In the genomic region with DNA sequence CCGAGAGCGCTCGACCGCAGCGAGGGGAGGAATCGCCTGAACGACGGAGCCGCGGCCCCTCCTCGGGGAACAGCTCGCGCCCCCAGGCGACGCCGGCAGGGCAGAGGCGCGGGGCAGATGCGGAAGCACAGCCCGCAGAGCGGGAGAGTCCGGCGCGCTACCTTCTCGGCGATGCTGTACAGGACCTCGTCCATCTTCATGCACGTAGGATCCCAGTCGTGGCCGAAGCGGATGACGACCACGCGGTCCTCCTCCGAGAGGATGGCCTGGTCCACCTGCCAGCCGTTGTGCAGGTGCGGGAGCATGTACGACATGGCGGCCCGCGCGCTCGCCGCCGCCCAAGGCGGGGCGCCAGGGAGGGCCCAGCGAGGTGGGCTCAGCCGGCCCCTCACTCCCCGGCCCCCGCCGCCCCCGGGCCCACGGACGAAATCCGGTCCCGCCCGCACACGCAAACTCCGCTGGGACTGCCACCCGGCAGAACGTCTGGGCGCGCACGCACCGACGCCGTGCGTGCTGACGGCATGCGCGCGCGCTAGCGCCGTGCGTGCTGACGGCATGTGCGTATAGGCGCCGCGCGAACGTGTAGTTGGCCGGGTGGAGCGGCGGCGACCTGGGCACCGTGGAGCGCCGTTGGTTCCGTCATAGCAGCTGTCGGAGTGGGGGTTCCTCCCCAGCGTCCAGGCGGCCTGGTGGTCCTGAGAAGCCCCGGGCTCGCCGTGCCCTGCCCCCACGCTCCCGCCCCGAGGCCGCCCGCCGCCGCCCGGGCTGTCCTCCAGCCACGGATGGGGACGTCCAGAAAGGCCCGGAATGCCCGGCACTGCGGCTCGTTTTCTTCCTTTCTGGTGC, we compare ENCODE assay signal across 8 cellular contexts. TPM values are rescaled to one million over a fixed set of nuclear protein-coding genes. Genes with fewer than 3 reads are reported as not detected.
DNase-seq lines count a peak whose midpoint lies in the region; ATAC-seq and TF ChIP-seq lines count a peak whose summit lies in the region.

TSS of gene TXNL4A (minus strand) at position 485 of the 846 bp plus-strand sequence. CDS start at position 314, 171 bp downstream.

- intact Hi-C loops in stomach (cut with DNase I; ENCODE audit: low total_unique reads): no loop called here

- H3K36me3 ChIP-seq in Karpas-422 (ENCODE audit: insufficient read depth, low read length): peaks cover 33% of the 10 kb centered on the region
- no peaks in the 10 kb centered on the region for H3K36me3 ChIP-seq in neural cell (ENCODE audit: insufficient read depth, low read length)
- peaks cover 7 to 19% (median 17%) of the 10 kb centered on the region in 4 donors for H3K36me3 ChIP-seq in stomach

- H3K27me3 ChIP-seq in Karpas-422 (ENCODE audit: low read length) (no peaks in the 10 kb centered on the region), neural cell (ENCODE audit: insufficient read depth, low read depth, low read length) (no peaks in the 10 kb centered on the region), stomach (no peaks in the 10 kb centered on the region)

- H3K9me2 ChIP-seq in Karpas-422 (replicated peaks; ENCODE audit: insufficient read depth, low read length) (no peaks in the 10 kb centered on the region), neural cell (ENCODE audit: insufficient read depth, low read length) (no peaks in the 10 kb centered on the region)

- TF ChIP-seq CTCF in fibroblast of the aortic adventitia (IDR thresholded peaks at IDR 0.05; ENCODE audit: insufficient read depth, low read length) (peak; percentile 38), neural cell (IDR thresholded peaks at IDR 0.05; ENCODE audit: poor library complexity, severe bottlenecking) (peak; percentile 58), stomach (IDR thresholded peaks at IDR 0.05) (peak in 1 of 7 experiments; percentile 18)

- DNase-seq in ELF-1 (ENCODE audit: low read depth, low spot score) (peak; percentile 74), Karpas-422 (peak; percentile 97), SHP77 (lab: John Stamatoyannopoulos, UW) (peak; percentile 74 to 87), fibroblast of the aortic adventitia (ENCODE audit: low read depth) (peak; percentile 81), stomach (peak; percentile 89)
- DNase-seq in activated effector memory CD4-positive, alpha-beta T cell treated with Interleukin-2 at 50 U/mL for 16 hours: peak; percentile 80

- H3K9me3 ChIP-seq in Karpas-422 (ENCODE audit: low read length): no peaks in the 10 kb centered on the region
- no peaks in the 10 kb centered on the region for H3K9me3 ChIP-seq in neural cell (ENCODE audit: low read length)
- H3K9me3 ChIP-seq in stomach: no peaks in the 10 kb centered on the region

- H4K20me1 ChIP-seq in Karpas-422 (ENCODE audit: insufficient read depth, low read depth, low read length): peaks cover 45% of the 10 kb centered on the region
- H4K20me1 ChIP-seq in neural cell (ENCODE audit: insufficient read depth): peaks cover 4% of the 10 kb centered on the region

- 0 to 1% (median 0%) methylated on average over 22 to 112 of the region's 112 CpGs for WGBS in stomach, 5 donors

- H2AFZ ChIP-seq in Karpas-422 (ENCODE audit: low read length): peak within 1 kb of the TSS; percentile 81
- H2AFZ ChIP-seq in neural cell (ENCODE audit: low read depth, low read length): peak within 1 kb of the TSS; percentile 91

- H3K79me2 ChIP-seq in Karpas-422 (ENCODE audit: low read length) (peaks cover 51% of the 10 kb centered on the region), neural cell (replicated peaks; ENCODE audit: insufficient read depth, low read length) (peaks cover 48% of the 10 kb centered on the region)

- H3K4me1 ChIP-seq in Karpas-422 (ENCODE audit: low read length): peaks cover 22% of the 10 kb centered on the region
- peaks cover 13 to 46% (median 29%) of the 10 kb centered on the region in 4 donors for H3K4me1 ChIP-seq in stomach

- H3K4me3 ChIP-seq in Karpas-422 (ENCODE audit: low read length): peak within 1 kb of the TSS; percentile 71
- peak within 1 kb of the TSS; percentile 98 for H3K4me3 ChIP-seq in fibroblast of the aortic adventitia (ENCODE audit: low read depth, low read length)
- peak within 1 kb of the TSS; percentile 100 for H3K4me3 ChIP-seq in neural cell (ENCODE audit: low read length)
- H3K4me3 ChIP-seq in stomach: peak within 1 kb of the TSS; percentile 71 to 93 (median 84)

- peak; percentile 41 for TF ChIP-seq RAD21 in neural cell (conservative IDR thresholded peaks at IDR 0.05)

- peak within 1 kb of the TSS; percentile 98 for H3K9ac ChIP-seq in Karpas-422 (ENCODE audit: low read length)
- H3K9ac ChIP-seq in neural cell (ENCODE audit: low read length): peak within 1 kb of the TSS; percentile 94

- peak; percentile 54 for TF ChIP-seq EP300 in neural cell (conservative IDR thresholded peaks at IDR 0.05; ENCODE audit: poor library complexity, severe bottlenecking)
- TF ChIP-seq EP300 in stomach (IDR thresholded peaks at IDR 0.05): no peak

- H3K4me2 ChIP-seq in Karpas-422 (ENCODE audit: low read depth, low read length, poor library complexity, severe bottlenecking) (peak within 1 kb of the TSS; percentile 82), neural cell (ENCODE audit: low read length) (peak within 1 kb of the TSS; percentile 80)

- ATAC-seq in GM21825 (IDR thresholded peaks at IDR 0.05; ENCODE audit: unreplicated experiment): peak; percentile 96

- peak within 1 kb of the TSS; percentile 78 for H3K27ac ChIP-seq in Karpas-422 (ENCODE audit: low read length)
- H3K27ac ChIP-seq in neural cell (ENCODE audit: low read length): peak within 1 kb of the TSS; percentile 92
- peak within 1 kb of the TSS; percentile 89 to 98 (median 95) for H3K27ac ChIP-seq in stomach

- TF ChIP-seq POLR2A in stomach (IDR thresholded peaks at IDR 0.05): peak in 2 of 4 donors; percentile 32 to 77

- no peaks in the 10 kb centered on the region for H3F3A ChIP-seq in neural cell (ENCODE audit: insufficient read depth, low read length, poor library complexity, severe bottlenecking)

TF ChIP-seq in neural cell, 6 proteins besides CTCF, POLR2A, EP300 and RAD21:
- TF ChIP-seq MXI1 (conservative IDR thresholded peaks at IDR 0.05; ENCODE audit: poor library complexity, severe bottlenecking): peak; percentile 87
- peak; percentile 49 for TF ChIP-seq TAF1 (IDR thresholded peaks at IDR 0.05; ENCODE audit: low read depth)
- TF ChIP-seq EZH2 (IDR thresholded peaks at IDR 0.05; ENCODE audit: borderline replicate concordance, insufficient read depth, low read length, poor library complexity, severe bottlenecking): no peak
- TF ChIP-seq REST (IDR thresholded peaks at IDR 0.05; ENCODE audit: borderline replicate concordance): peak; percentile 47
- TF ChIP-seq POLR2AphosphoS5 (IDR thresholded peaks at IDR 0.05): peak; percentile 95
- peak; percentile 49 for TF ChIP-seq SMC3 (conservative IDR thresholded peaks at IDR 0.05; ENCODE audit: poor library complexity)

RNA-seq across cellular contexts. Expression of gene TXNL4A, which starts in this region (rescaled TPM):
- 128 and 186 TPM in 2 replicates for total RNA-seq in Karpas-422 (2014; rRNA removed; shearing (Covaris generic); ENCODE audit: low replicate concordance)
- 54.6 and 62.2 TPM in 2 replicates for total RNA-seq in fibroblast of the aortic adventitia (ENCODE audit: low replicate concordance)
- 131 and 163 TPM in 2 replicates for polyA plus RNA-seq in neural cell
- polyA minus RNA-seq in neural cell: 48.2 and 52.1 TPM in 2 replicates
- 100 to 1,000 TPM in 1 of 5 donors, 10 to 100 TPM in 4; 12.9 to 146 (median 16.8) TPM for total RNA-seq in stomach
- 100 to 1,000 TPM in 1 of 3 donors, 10 to 100 TPM in 2; 81.7 to 110 (median 97.0) TPM for polyA plus RNA-seq in stomach

Comparison
In these comparisons a context has a peak if more than half of its experiments do, and no peak if none do; other contexts are left out.
1. Peak in every context shown above with its lines: DNase-seq, ATAC-seq, H3K4me3 ChIP-seq and H3K27ac ChIP-seq.